15 cellular contexts compared by ENCODE assay signal in the genomic region with DNA sequence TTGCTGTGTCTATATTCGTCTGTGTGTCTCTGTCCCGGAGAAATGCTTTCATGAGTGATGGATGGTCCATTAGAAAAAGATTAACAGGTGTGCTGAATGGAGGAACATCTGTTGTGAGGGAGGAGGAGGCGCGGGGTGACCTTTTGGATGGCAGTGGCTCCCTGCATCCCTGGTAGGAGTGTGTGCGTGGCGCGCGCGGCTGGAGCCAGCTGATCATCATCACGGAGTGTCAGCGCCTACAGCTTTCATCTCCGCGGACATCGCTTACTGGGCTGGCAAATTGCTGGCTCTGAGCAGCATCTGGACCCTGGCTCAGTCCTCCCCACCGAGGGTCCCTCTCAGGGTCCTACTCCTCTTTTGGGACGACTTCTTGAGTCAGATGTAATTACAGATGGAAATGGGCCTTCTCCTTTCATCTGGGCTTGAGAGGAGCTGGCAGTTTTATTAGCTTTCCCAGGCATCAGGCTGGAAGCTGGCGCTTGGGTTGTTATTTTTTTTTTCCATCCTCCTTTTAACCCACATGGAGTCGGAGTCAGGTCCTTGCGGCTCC.
"Had no signal": no experiment of that assay in that cellular context is flagged by ENCODE, and none has a peak within 500 bp of the region (broad histone marks: within the 10 kb centered on the region; RNA-seq: fewer than 3 reads in every experiment).

No MANE protein-coding gene starts in this region.

- ATAC-seq: left lung; mucosa of descending colon; naive thymus-derived CD8-positive, alpha-beta T cell; stimulated activated memory B cell treated with anti-CD40 and anti-IgM and Interleukin-4, amounts not matched to agents 10 μg/mL and 1 μg/mL and 100 μg/mL, for 72 hours had no signal

- H3K27ac ChIP-seq: coronary artery, esophagus squamous epithelium, left lung, transverse colon had no signal

- H3K9me3 Mint-ChIP-seq: activated CD4-positive, alpha-beta T cell treated with anti-CD3 and anti-CD28 coated beads, Interleukin-2, amount 10 ng/mL, durations not matched to agents 7 days and 5 days; activated naive CD8-positive, alpha-beta T cell treated with anti-CD3 and anti-CD28 coated beads, Interleukin-2, amount 10 ng/mL, durations not matched to agents 7 days and 5 days; brain; naive thymus-derived CD8-positive, alpha-beta T cell; stimulated activated memory B cell treated with anti-CD40 and anti-IgM and Interleukin-4, amounts not matched to agents 10 μg/mL and 1 μg/mL and 100 μg/mL, for 72 hours had no signal

- H3K9me3 ChIP-seq: esophagus squamous epithelium, left lung, mucosa of descending colon, transverse colon had no signal

- H3K27ac Mint-ChIP-seq: activated naive CD8-positive, alpha-beta T cell treated with anti-CD3 and anti-CD28 coated beads, Interleukin-2, amount 10 ng/mL, durations not matched to agents 7 days and 5 days; stimulated activated memory B cell treated with anti-CD40 and anti-IgM and Interleukin-4, amounts not matched to agents 10 μg/mL and 1 μg/mL and 100 μg/mL, for 72 hours had no signal

- H3K4me1 ChIP-seq: esophagus squamous epithelium, left lung, transverse colon had no signal

- H3K4me3 ChIP-seq: coronary artery, esophagus squamous epithelium, left lung, mucosa of descending colon, transverse colon had no signal

- H3K4me3 Mint-ChIP-seq: activated CD4-positive, alpha-beta T cell treated with anti-CD3 and anti-CD28 coated beads, Interleukin-2, amount 10 ng/mL, durations not matched to agents 7 days and 5 days; activated naive CD8-positive, alpha-beta T cell treated with anti-CD3 and anti-CD28 coated beads, Interleukin-2, amount 10 ng/mL, durations not matched to agents 7 days and 5 days; brain; naive thymus-derived CD8-positive, alpha-beta T cell; stimulated activated memory B cell treated with anti-CD40 and anti-IgM and Interleukin-4, amounts not matched to agents 10 μg/mL and 1 μg/mL and 100 μg/mL, for 72 hours had no signal

- DNase-seq: activated CD4-positive, alpha-beta T cell treated with anti-CD3 and anti-CD28 coated beads, Interleukin-2, amount 10 ng/mL, durations not matched to agents 7 days and 5 days; activated CD4-positive, CD25-positive, alpha-beta regulatory T cell; activated CD8-positive, alpha-beta memory T cell treated with anti-CD3 and anti-CD28 coated beads, Interleukin-2, amount 50 U/mL, for 48 hours; activated naive CD4-positive, alpha-beta T cell; activated naive CD8-positive, alpha-beta T cell treated with anti-CD3 and anti-CD28 coated beads, Interleukin-2, amount 10 ng/mL, durations not matched to agents 7 days and 5 days; central memory CD4-positive, alpha-beta T cell; esophagus squamous epithelium; hippocampal formation; left lung; mucosa of descending colon; naive thymus-derived CD8-positive, alpha-beta T cell; transverse colon had no signal

- H3K36me3 ChIP-seq: esophagus squamous epithelium, left lung, transverse colon had no signal

- H3K36me3 Mint-ChIP-seq: activated naive CD8-positive, alpha-beta T cell treated with anti-CD3 and anti-CD28 coated beads, Interleukin-2, amount 10 ng/mL, durations not matched to agents 7 days and 5 days; naive thymus-derived CD8-positive, alpha-beta T cell; stimulated activated memory B cell treated with anti-CD40 and anti-IgM and Interleukin-4, amounts not matched to agents 10 μg/mL and 1 μg/mL and 100 μg/mL, for 72 hours had no signal
